ENCODE assay signal across 23 cellular contexts in the genomic region with DNA sequence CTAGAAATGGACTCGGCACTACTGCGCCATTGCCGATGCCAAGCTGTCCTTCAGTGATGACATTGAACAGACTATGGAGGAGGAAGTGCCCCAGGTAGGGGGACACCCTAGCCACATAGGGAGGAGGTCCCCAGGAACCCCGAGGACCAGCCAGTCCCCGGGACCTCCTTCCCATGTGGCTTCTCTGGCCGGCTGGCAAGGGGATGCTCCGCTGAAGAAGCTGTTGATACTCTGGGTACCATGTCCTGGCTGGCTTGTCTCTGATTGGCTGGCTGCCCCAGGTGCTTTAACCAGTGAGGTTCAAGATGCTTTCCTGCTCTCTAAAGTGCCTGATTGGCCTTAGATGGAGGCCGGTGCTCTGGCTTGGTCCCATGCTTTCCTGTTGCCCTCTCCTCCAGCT.
"Had no signal": no experiment of that assay in that cellular context is flagged by ENCODE, and none has a peak within 500 bp of the region (broad histone marks: within the 10 kb centered on the region; RNA-seq: fewer than 3 reads in every experiment).

No MANE protein-coding gene starts in this region.

- H3K9me3 Mint-ChIP-seq: effector memory CD8-positive, alpha-beta T cell had no signal

- H3K36me3 ChIP-seq: neural progenitor cell, prostate gland, transverse colon, uterus had no signal

- H3K27me3 ChIP-seq: esophagus squamous epithelium, heart right ventricle, left lung, neural progenitor cell, spleen, suprapubic skin, transverse colon, upper lobe of right lung, uterus had no signal

- H3K4me1 ChIP-seq: heart right ventricle, left lung, neural progenitor cell, prostate gland, spleen, transverse colon, upper lobe of right lung, uterus had no signal

- DNase-seq: cortex of kidney; effector memory CD8-positive, alpha-beta T cell; erythroblast; esophagus squamous epithelium; foreskin melanocyte; glutamatergic neuron; heart right ventricle; hippocampal formation; left cardiac atrium; left lung; right cardiac atrium; spleen; stimulated activated CD4-positive, alpha-beta T cell treated with anti-CD3 and anti-CD28 coated beads, Interleukin-4, amount 100 ng/mL, for 4 hours; stimulated activated naive CD4-positive, alpha-beta T cell; stimulated activated naive CD8-positive, alpha-beta T cell treated with anti-CD3 and anti-CD28 coated beads, Interleukin-15, amount 100 ng/mL, for 72 hours; transverse colon; upper lobe of right lung; uterus had no signal

- H3K27ac ChIP-seq: heart right ventricle, left lung, neural progenitor cell, prostate gland, spleen, suprapubic skin, transverse colon, upper lobe of right lung, uterus had no signal

- H3K4me1 Mint-ChIP-seq: nephron; neural progenitor cell; stimulated activated naive CD8-positive, alpha-beta T cell treated with anti-CD3 and anti-CD28 coated beads, Interleukin-15, amount 100 ng/mL, for 72 hours had no signal

- H2AFZ ChIP-seq: neural progenitor cell had no signal

- H3K4me3 ChIP-seq: esophagus squamous epithelium, heart right ventricle, left lung, neural progenitor cell, prostate gland, skin epidermis, spleen, suprapubic skin, transverse colon, upper lobe of right lung, uterus had no signal

- H3K9me3 ChIP-seq: esophagus squamous epithelium, heart right ventricle, left lung, prostate gland, spleen, suprapubic skin, transverse colon, upper lobe of right lung, uterus had no signal

- H3K9ac ChIP-seq: neural progenitor cell had no signal

- H3K4me3 Mint-ChIP-seq: effector memory CD8-positive, alpha-beta T cell; nephron; neural progenitor cell; stimulated activated naive CD8-positive, alpha-beta T cell treated with anti-CD3 and anti-CD28 coated beads, Interleukin-15, amount 100 ng/mL, for 72 hours had no signal

- ATAC-seq: effector memory CD8-positive, alpha-beta T cell; heart right ventricle; left cardiac atrium; left lung; right cardiac atrium; stimulated activated naive CD8-positive, alpha-beta T cell treated with anti-CD3 and anti-CD28 coated beads, Interleukin-15, amount 100 ng/mL, for 72 hours; upper lobe of right lung had no signal

- H3K27ac Mint-ChIP-seq: nephron; neural progenitor cell; stimulated activated naive CD8-positive, alpha-beta T cell treated with anti-CD3 and anti-CD28 coated beads, Interleukin-15, amount 100 ng/mL, for 72 hours had no signal

- H3K27me3 Mint-ChIP-seq: effector memory CD8-positive, alpha-beta T cell; stimulated activated naive CD8-positive, alpha-beta T cell treated with anti-CD3 and anti-CD28 coated beads, Interleukin-15, amount 100 ng/mL, for 72 hours had no signal

- H3K4me2 ChIP-seq: neural progenitor cell had no signal
